Comparison of ENCODE assay signal across 27 cellular contexts in the genomic region with DNA sequence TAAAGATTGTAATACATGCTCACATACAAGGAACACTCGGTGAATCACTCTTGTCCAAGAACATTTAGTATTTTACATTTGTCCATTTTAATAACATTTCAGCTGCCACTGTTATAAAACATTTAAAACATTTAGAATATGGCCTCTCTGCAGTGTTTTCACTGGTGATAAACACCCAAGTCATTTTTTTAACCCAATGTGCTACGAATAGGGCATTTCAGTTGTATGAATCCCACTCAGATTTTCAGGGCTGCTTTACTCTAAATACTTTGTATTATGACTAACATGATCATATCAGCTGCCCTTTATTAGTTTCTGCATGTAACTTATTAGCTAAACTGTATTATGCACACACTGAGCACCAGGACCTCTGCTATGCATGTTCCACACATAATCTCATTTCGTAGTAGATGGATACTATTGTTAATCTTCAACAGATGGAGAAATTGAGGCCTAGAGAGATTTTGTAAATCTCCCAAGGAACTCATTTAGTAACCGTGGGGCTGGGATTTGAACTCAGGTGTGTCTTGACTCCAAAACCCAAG.
"Had no signal": no experiment of that assay in that cellular context is flagged by ENCODE, and none has a peak within 500 bp of the region (broad histone marks: within the 10 kb centered on the region; RNA-seq: fewer than 3 reads in every experiment).

No MANE protein-coding gene starts in this region.

- H3K9me3 ChIP-seq: gastroesophageal sphincter, left lung, lower lobe of right lung, right lobe of liver, uterus had no signal

- DNase-seq: activated CD4-positive, alpha-beta T cell treated with anti-CD3 and anti-CD28 coated beads for 36 hours; activated CD4-positive, CD25-positive, alpha-beta regulatory T cell; activated CD8-positive, alpha-beta memory T cell treated with anti-CD3 and anti-CD28 coated beads, Interleukin-2, amount 10 ng/mL, durations not matched to agents 7 days and 5 days; activated CD8-positive, alpha-beta T cell treated with anti-CD3 and anti-CD28 coated beads, Interleukin-2, amount 10 ng/mL, durations not matched to agents 7 days and 5 days; activated naive CD8-positive, alpha-beta T cell treated with anti-CD3 and anti-CD28 coated beads, Interleukin-2, amount 50 U/mL, for 24 hours; activated T-cell treated with anti-CD3 and anti-CD28 coated beads, Interleukin-2, amount 50 U/mL, for 48 hours; cerebellar nuclear complex; effector memory CD8-positive, alpha-beta T cell; head of caudate nucleus; hypothalamus; immature natural killer cell; kidney glomerular epithelial cell; left lung; lower lobe of right lung; mesendoderm; right lobe of liver; stimulated activated CD4-positive, alpha-beta T cell treated with anti-CD3 and anti-CD28 coated beads, Interleukin-4, amount 100 ng/mL, for 24 hours; stimulated activated naive CD8-positive, alpha-beta T cell treated with anti-CD3 and anti-CD28 coated beads, Interleukin-15, amount 100 ng/mL, for 72 hours; substantia nigra; T-helper 17 cell; uterus had no signal

- H3K27ac ChIP-seq: cardiac muscle cell, coronary artery, gastroesophageal sphincter, left lung, lower lobe of right lung, right lobe of liver, skin epidermis, uterus had no signal

- H3K4me1 ChIP-seq: gastroesophageal sphincter, left lung, lower lobe of right lung, right lobe of liver, uterus had no signal

- ATAC-seq: activated CD4-positive, alpha-beta T cell treated with anti-CD3 and anti-CD28 coated beads for 36 hours; activated CD8-positive, alpha-beta memory T cell treated with anti-CD3 and anti-CD28 coated beads, Interleukin-2, amount 10 ng/mL, durations not matched to agents 7 days and 5 days; activated CD8-positive, alpha-beta T cell treated with anti-CD3 and anti-CD28 coated beads, Interleukin-2, amount 10 ng/mL, durations not matched to agents 7 days and 5 days; activated naive CD8-positive, alpha-beta T cell treated with anti-CD3 and anti-CD28 coated beads, Interleukin-2, amount 50 U/mL, for 24 hours; effector memory CD8-positive, alpha-beta T cell; gastroesophageal sphincter; left lung; lower lobe of right lung; natural killer cell treated with Interleukin-12 subunit alpha and Interleukin-12 subunit beta and Interleukin-15 and Interleukin-18, amount 100 ng/mL, for 72 hours; right lobe of liver; stimulated activated memory B cell treated with anti-CD40 and anti-IgM and Interleukin-4, amounts not matched to agents 10 μg/mL and 1 μg/mL and 100 μg/mL, for 72 hours; stimulated activated naive CD8-positive, alpha-beta T cell treated with anti-CD3 and anti-CD28 coated beads, Interleukin-15, amount 100 ng/mL, for 72 hours; T-helper 17 cell had no signal

- H3K4me3 ChIP-seq: cardiac muscle cell, coronary artery, gastroesophageal sphincter, left lung, lower lobe of right lung, right lobe of liver, skin epidermis, uterus had no signal

- H3K27me3 ChIP-seq: cardiac muscle cell, gastroesophageal sphincter, left lung, right lobe of liver, uterus had no signal

- H3K36me3 ChIP-seq: cardiac muscle cell, gastroesophageal sphincter, left lung, lower lobe of right lung, right lobe of liver, uterus had no signal
